Comparison of ENCODE assay signal across 12 cellular contexts in the genomic region with DNA sequence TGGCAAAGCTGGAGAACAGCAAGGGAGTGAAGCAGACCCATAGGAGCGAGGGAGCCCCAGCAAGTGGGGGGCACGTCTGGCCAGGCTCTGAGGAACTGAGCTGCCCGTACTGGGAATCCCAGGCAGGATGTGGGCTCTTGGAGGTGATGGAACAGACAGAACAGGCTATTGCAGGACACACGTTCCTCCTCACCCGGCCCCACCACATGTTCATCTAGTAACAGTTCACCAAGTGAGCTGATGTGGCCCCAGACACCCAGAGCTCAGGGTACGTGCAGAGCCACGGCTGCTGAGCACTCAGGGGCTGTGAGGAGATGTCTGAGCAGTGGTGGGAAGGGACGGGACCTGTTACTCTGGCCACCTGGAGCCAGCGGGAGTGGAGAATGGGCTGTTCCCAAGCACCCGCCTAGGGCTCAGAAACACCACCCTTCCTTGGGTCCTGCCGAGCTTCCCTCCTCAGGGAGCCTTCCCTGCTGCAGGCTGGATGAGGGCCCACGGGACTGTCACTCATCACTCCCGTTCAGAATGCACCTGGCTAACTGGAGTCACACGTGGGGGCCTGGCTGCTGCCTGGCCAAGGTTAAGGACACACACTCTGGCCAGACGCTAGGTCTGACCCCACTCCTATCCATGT. TPM values are rescaled to one million over a fixed set of nuclear protein-coding genes. Genes with fewer than 3 reads are reported as not detected.
A peak's percentile ranks its signal among the peaks of the same experiment; 100 is the strongest.
DNase-seq lines count a peak whose midpoint lies in the region; ATAC-seq, FAIRE-seq and TF ChIP-seq lines count a peak whose summit lies in the region.
"Had no signal": no experiment of that assay in that cellular context is flagged by ENCODE, and none has a peak within 500 bp of the region (broad histone marks: within the 10 kb centered on the region; RNA-seq: fewer than 3 reads in every experiment).

No MANE protein-coding gene starts in this region.

- peaks cover 87 to 100% (median 93%) of the 10 kb centered on the region in 3 donors for H3K4me1 Mint-ChIP-seq in CD8-positive, alpha-beta memory T cell
- H3K4me1 Mint-ChIP-seq in activated CD8-positive, alpha-beta T cell treated with anti-CD3 and anti-CD28 coated beads for 36 hours (ENCODE audit: low read depth) = peaks cover 91% of the 10 kb centered on the region

- ATAC-seq in activated CD8-positive, alpha-beta T cell treated with anti-CD3 and anti-CD28 coated beads for 36 hours = no peak
- peak in 1 of 2 donors; percentile 0 for ATAC-seq in right cardiac atrium
- no peak for ATAC-seq in HG03432 (IDR thresholded peaks at IDR 0.05; ENCODE audit: unreplicated experiment)

- H3K27me3 ChIP-seq in CD8-positive, alpha-beta memory T cell (ENCODE audit: insufficient read depth, low read length, poor library complexity, severe bottlenecking) = no peaks in the 10 kb centered on the region
- H3K27me3 ChIP-seq in right cardiac atrium (ENCODE audit: control insufficient read depth, insufficient read depth) (no peaks in the 10 kb centered on the region), prostate gland (replicated peaks; ENCODE audit: insufficient read depth) (no peaks in the 10 kb centered on the region)

- POLR2A ChIA-PET in CD8-positive, alpha-beta memory T cell (lab: Charles Lee) = interaction anchor here (0.7 to 1.1 kb wide), 2 partner anchors 15 to 86 kb away, joined by 3 to 5 read pairs; no protein-coding TSS in a partner anchor
- POLR2A ChIA-PET in activated CD8-positive, alpha-beta T cell treated with anti-CD3 and anti-CD28 coated beads for 36 hours (lab: Charles Lee) = interaction anchor here (1.4 to 1.6 kb wide), 2 partner anchors 13 to 18 kb away, joined by 4 to 7 read pairs; a partner anchor contains a TSS

- no peak for TF ChIP-seq POLR2A in prostate gland (IDR thresholded peaks at IDR 0.05)

- no peaks in the 10 kb centered on the region for H3K36me3 ChIP-seq in CD8-positive, alpha-beta memory T cell (ENCODE audit: insufficient read depth, low read length)
- H3K36me3 ChIP-seq in prostate gland = no peaks in the 10 kb centered on the region

- TF ChIP-seq CTCF in activated CD8-positive, alpha-beta T cell treated with anti-CD3 and anti-CD28 coated beads for 36 hours (IDR thresholded peaks at IDR 0.05) = no peak
- no peak for TF ChIP-seq CTCF in prostate gland (IDR thresholded peaks at IDR 0.05)

- H3K4me3 ChIP-seq in CD8-positive, alpha-beta memory T cell (ENCODE audit: low read length) = no peak overlapping the region
- H3K4me3 ChIP-seq in right cardiac atrium (ENCODE audit: low read length) = no peak overlapping the region
- H3K4me3 ChIP-seq in skin epidermis = no peak overlapping the region
- no peak overlapping the region for H3K4me3 ChIP-seq in prostate gland

- H3K4me3 Mint-ChIP-seq in CD8-positive, alpha-beta memory T cell = peak overlapping the region; percentile 27 to 81 (median 52)
- no peak overlapping the region for H3K4me3 Mint-ChIP-seq in activated CD8-positive, alpha-beta T cell treated with anti-CD3 and anti-CD28 coated beads for 36 hours

- no peak for FAIRE-seq in HTR-8/SVneo (lab: Jason Lieb, UNC)
- FAIRE-seq: GM12891 had no signal

- H3K9me3 ChIP-seq in CD8-positive, alpha-beta memory T cell (ENCODE audit: low read length) = no peaks in the 10 kb centered on the region
- H3K9me3 ChIP-seq in right cardiac atrium (ENCODE audit: control insufficient read depth, low read length) (no peaks in the 10 kb centered on the region), prostate gland (no peaks in the 10 kb centered on the region)

- peaks cover 0 to 2% (median 0%) of the 10 kb centered on the region in 3 donors for H3K36me3 Mint-ChIP-seq in CD8-positive, alpha-beta memory T cell
- H3K36me3 Mint-ChIP-seq in activated CD8-positive, alpha-beta T cell treated with anti-CD3 and anti-CD28 coated beads for 36 hours (ENCODE audit: low read depth) = no peaks in the 10 kb centered on the region

- H3K27ac Mint-ChIP-seq in CD8-positive, alpha-beta memory T cell = peak overlapping the region; percentile 78 to 100 (median 96)
- peak overlapping the region; percentile 63 for H3K27ac Mint-ChIP-seq in activated CD8-positive, alpha-beta T cell treated with anti-CD3 and anti-CD28 coated beads for 36 hours

- WGBS in right cardiac atrium = 58% methylated on average over 15 of the region's 15 CpGs
- 56% methylated on average over 15 of the region's 15 CpGs for WGBS in prostate gland

- no peak overlapping the region for H3K27ac ChIP-seq in CD8-positive, alpha-beta memory T cell (ENCODE audit: low read depth, low read length)
- peak overlapping the region; percentile 19 for H3K27ac ChIP-seq in right cardiac atrium (ENCODE audit: low read length)
- peak overlapping the region in 16 of 21 experiments; percentile 8 to 78 (median 50) for H3K27ac ChIP-seq in skin epidermis
- no peak overlapping the region for H3K27ac ChIP-seq in prostate gland

- intact Hi-C loops in activated CD8-positive, alpha-beta T cell treated with anti-CD3 and anti-CD28 coated beads for 36 hours (cut with micrococcal nuclease) = no loop called here
- intact Hi-C loops in right cardiac atrium (cut with DNase I) = no loop called here
- intact Hi-C loops in prostate gland (cut with DNase I) = loop anchor here (5.0 kb wide), 1 partner anchor 41 kb away; no protein-coding TSS in a partner anchor

- DNase-seq in CD8-positive, alpha-beta memory T cell = no peak
- no peak for DNase-seq in activated CD8-positive, alpha-beta T cell treated with anti-CD3 and anti-CD28 coated beads for 36 hours
- DNase-seq in right cardiac atrium = peak in 2 of 3 donors; percentile 64 to 74
- DNase-seq in prostate gland (ENCODE audit: low spot score) = no peak
- DNase-seq in HTR-8/SVneo (ENCODE audit: insufficient read length, low spot score) = no peak
- DNase-seq in NCI-H2196 treated with DMSO at 0.1 percent for 48 hours (lab: John Stamatoyannopoulos, UW; ENCODE audit: unreplicated experiment) = no peak
- DNase-seq: effector CD4-positive, alpha-beta T cell; NCI-H2081 had no signal

- H3K27me3 Mint-ChIP-seq in CD8-positive, alpha-beta memory T cell = peaks cover 0 to 4% of the 10 kb centered on the region in 2 donors
- no peaks in the 10 kb centered on the region for H3K27me3 Mint-ChIP-seq in activated CD8-positive, alpha-beta T cell treated with anti-CD3 and anti-CD28 coated beads for 36 hours

- CTCF ChIA-PET in CD8-positive, alpha-beta memory T cell (lab: Charles Lee) = interaction anchor here (1.3 to 9.7 kb wide), 2 partner anchors 11 to 16 kb away, joined by 3 to 81 read pairs; a partner anchor contains a TSS
- CTCF ChIA-PET in activated CD8-positive, alpha-beta T cell treated with anti-CD3 and anti-CD28 coated beads for 36 hours (lab: Charles Lee) = interaction anchor here (0.9 to 11.8 kb wide), 6 partner anchors 12 to 84 kb away, joined by 3 to 97 read pairs (median 6); a partner anchor contains a TSS

- H3K4me1 ChIP-seq in CD8-positive, alpha-beta memory T cell (ENCODE audit: insufficient read depth, low read length) = peaks cover 97% of the 10 kb centered on the region
- peaks cover 78% of the 10 kb centered on the region for H3K4me1 ChIP-seq in right cardiac atrium (ENCODE audit: control insufficient read depth, insufficient read depth, low read length)
- peaks cover 16% of the 10 kb centered on the region for H3K4me1 ChIP-seq in prostate gland (replicated peaks)

- H3K9me3 Mint-ChIP-seq in CD8-positive, alpha-beta memory T cell = no peaks in the 10 kb centered on the region
- no peaks in the 10 kb centered on the region for H3K9me3 Mint-ChIP-seq in activated CD8-positive, alpha-beta T cell treated with anti-CD3 and anti-CD28 coated beads for 36 hours
- H3K9me3 Mint-ChIP-seq: activated T-helper 2 cell treated with anti-CD3 and anti-CD28 coated beads, Interferon-gamma antibody, Interleukin-2, Interleukin-4, amounts not matched to agents 10 μg/mL and 5 μg/mL and 100 μg/mL, durations not matched to agents 14 hours and 24 hours and 36 hours had no signal

RNA-seq across cellular contexts. Expression of a gene that starts 18.4 kb away (rescaled TPM):
- 10 to 100 TPM; 24.4 to 25.5 TPM for total RNA-seq in CD8-positive, alpha-beta memory T cell
- polyA plus RNA-seq in CD8-positive, alpha-beta memory T cell = 22.1 TPM
- 10 to 100 TPM; 20.1 to 21.9 TPM for total RNA-seq in activated CD8-positive, alpha-beta T cell treated with anti-CD3 and anti-CD28 coated beads for 36 hours
- total RNA-seq in right cardiac atrium (10 to 100 TPM; 12.6 to 19.0 (median 14.0) TPM), prostate gland (10 to 100 TPM; 10.7 to 44.4 TPM)
- 9.3 TPM for polyA plus RNA-seq in right cardiac atrium

RNA-seq across cellular contexts. Expression of a gene that starts 39.9 kb away (rescaled TPM):
- 100 to 1,000 TPM; 161 to 170 TPM for total RNA-seq in CD8-positive, alpha-beta memory T cell
- polyA plus RNA-seq in CD8-positive, alpha-beta memory T cell = 138 TPM
- 100 to 1,000 TPM; 216 to 220 TPM for total RNA-seq in activated CD8-positive, alpha-beta T cell treated with anti-CD3 and anti-CD28 coated beads for 36 hours
- total RNA-seq in right cardiac atrium (100 to 1,000 TPM; 204 to 236 (median 213) TPM), prostate gland (100 to 1,000 TPM; 326 to 536 TPM)
- 285 TPM for polyA plus RNA-seq in right cardiac atrium

RNA-seq across cellular contexts. Expression of a gene that starts 54.2 kb away (rescaled TPM):
- 100 to 1,000 TPM; 127 to 128 TPM for total RNA-seq in CD8-positive, alpha-beta memory T cell
- polyA plus RNA-seq in CD8-positive, alpha-beta memory T cell = 84.4 TPM
- total RNA-seq in activated CD8-positive, alpha-beta T cell treated with anti-CD3 and anti-CD28 coated beads for 36 hours = 100 to 1,000 TPM; 137 to 142 TPM
- total RNA-seq in right cardiac atrium (10 to 100 TPM; 47.8 to 55.4 (median 52.2) TPM), prostate gland (100 to 1,000 TPM; 115 to 130 TPM)
- polyA plus RNA-seq in right cardiac atrium = 49.0 TPM

Comparison
In these comparisons a context has a peak if more than half of its experiments do, and no peak if none do; other contexts are left out.
1. DNase-seq: peak in right cardiac atrium (2 of 3); none in CD8-positive, alpha-beta memory T cell (0 of 5), activated CD8-positive, alpha-beta T cell treated with anti-CD3 and anti-CD28 coated beads for 36 hours (single experiment), prostate gland (single experiment), HTR-8/SVneo (single experiment) and NCI-H2196 treated with DMSO at 0.1 percent for 48 hours (single experiment).
2. H3K27ac ChIP-seq: peak in right cardiac atrium (single experiment) and skin epidermis (16 of 21); none in CD8-positive, alpha-beta memory T cell (single experiment) and prostate gland (0 of 2).